In genomic region chr7:149214020-149214720, GRCh38 we compare ENCODE assay signal across 20 cellular contexts. TPM values are rescaled to one million over a fixed set of nuclear protein-coding genes. Genes with fewer than 3 reads are reported as not detected.
DNase-seq lines count a peak whose midpoint lies in the region; ATAC-seq and TF ChIP-seq lines count a peak whose summit lies in the region.
"Had no signal": no experiment of that assay in that cellular context is flagged by ENCODE, and none has a peak within 500 bp of the region (broad histone marks: within the 10 kb centered on the region; RNA-seq: fewer than 3 reads in every experiment).

No MANE protein-coding gene starts in this region.

- peaks cover 12% of the 10 kb centered on the region; the same call in 1 of the 2 replicates for H3F3A ChIP-seq in GM23248 (ENCODE audit: insufficient read depth)

- no peak for DNase-seq in Caco-2
- peak; percentile 30 for DNase-seq in SK-MEL-5 (ENCODE audit: low read depth, low spot score)
- DNase-seq in fibroblast of gingiva (ENCODE audit: low read depth), result peak; percentile 37
- DNase-seq in medulla oblongata (ENCODE audit: extremely low spot score), result peak; percentile 11
- no peak for DNase-seq in GM23248
- DNase-seq in DMS53 treated with DMSO at 0.1 percent for 48 hours (lab: John Stamatoyannopoulos, UW; ENCODE audit: unreplicated experiment), result no peak
- no peak for DNase-seq in activated T-helper 1 cell treated with anti-CD3 and anti-CD28 coated beads, Interleukin-12 subunit alpha, Interleukin-12 subunit beta, Interleukin-2, Interleukin-4 antibody, amounts not matched to agents 30 ng/mL and 10 ng/mL and 1 ng/mL, durations not matched to agents 14 hours and 24 hours and 36 hours (ENCODE audit: low spot score)
- DNase-seq: CD8-positive, alpha-beta memory T cell; DND-41; H7; Kasumi-1; MG63; NCI-H1048; NCI-H1436; NCI-H1930; NCI-H526; PC-9 had no signal

- no peaks in the 10 kb centered on the region for H3K9me2 ChIP-seq in GM23248 (ENCODE audit: insufficient read depth)

- no peaks in the 10 kb centered on the region for H3K9me3 Mint-ChIP-seq in Caco-2 (ENCODE audit: unreplicated experiment)
- H3K9me3 Mint-ChIP-seq in activated T-helper 1 cell treated with anti-CD3 and anti-CD28 coated beads, Interleukin-12 subunit alpha, Interleukin-12 subunit beta, Interleukin-2, Interleukin-4 antibody, amounts not matched to agents 30 ng/mL and 10 ng/mL and 1 ng/mL, durations not matched to agents 14 hours and 24 hours and 36 hours, result no peaks in the 10 kb centered on the region
- H3K9me3 Mint-ChIP-seq: CD8-positive, alpha-beta memory T cell; IgD-negative memory B cell had no signal

- no peak overlapping the region for H3K4me3 Mint-ChIP-seq in Caco-2 (ENCODE audit: unreplicated experiment)
- no peak overlapping the region for H3K4me3 Mint-ChIP-seq in activated T-helper 1 cell treated with anti-CD3 and anti-CD28 coated beads, Interleukin-12 subunit alpha, Interleukin-12 subunit beta, Interleukin-2, Interleukin-4 antibody, amounts not matched to agents 30 ng/mL and 10 ng/mL and 1 ng/mL, durations not matched to agents 14 hours and 24 hours and 36 hours
- H3K4me3 Mint-ChIP-seq: IgD-negative memory B cell had no signal

- H2AFZ ChIP-seq in GM23248, result no peak overlapping the region
- H2AFZ ChIP-seq: PC-9 had no signal

- H3K27ac Mint-ChIP-seq in Caco-2 (ENCODE audit: unreplicated experiment), result peak overlapping the region; percentile 22
- H3K27ac Mint-ChIP-seq in activated T-helper 1 cell treated with anti-CD3 and anti-CD28 coated beads, Interleukin-12 subunit alpha, Interleukin-12 subunit beta, Interleukin-2, Interleukin-4 antibody, amounts not matched to agents 30 ng/mL and 10 ng/mL and 1 ng/mL, durations not matched to agents 14 hours and 24 hours and 36 hours, result no peak overlapping the region
- H3K27ac Mint-ChIP-seq: IgD-negative memory B cell had no signal

- H3K4me1 Mint-ChIP-seq in Caco-2 (ENCODE audit: low read depth, unreplicated experiment), result no peaks in the 10 kb centered on the region
- H3K4me1 Mint-ChIP-seq in activated T-helper 1 cell treated with anti-CD3 and anti-CD28 coated beads, Interleukin-12 subunit alpha, Interleukin-12 subunit beta, Interleukin-2, Interleukin-4 antibody, amounts not matched to agents 30 ng/mL and 10 ng/mL and 1 ng/mL, durations not matched to agents 14 hours and 24 hours and 36 hours (ENCODE audit: low read depth), result peaks cover 12% of the 10 kb centered on the region
- H3K4me1 Mint-ChIP-seq: IgD-negative memory B cell had no signal

- no peak for TF ChIP-seq CTCF in Caco-2 (IDR thresholded peaks at IDR 0.05; ENCODE audit: insufficient read depth in 1 of 2, low read depth in 1 of 2, low read length in 1 of 2, severe bottlenecking in 1 of 2, unreplicated experiment in 1 of 2)

- no peak for ATAC-seq in HG03460 (IDR thresholded peaks at IDR 0.05; ENCODE audit: unreplicated experiment)

- no peak overlapping the region for H3K9ac ChIP-seq in GM23248
- H3K9ac ChIP-seq: BLaER1 treated with 17β-estradiol and CSF1 and Interleukin-3, amounts not matched to agents 10 nM and 100 nM had no signal

- in situ Hi-C loops in SK-MEL-5 (cut with HindIII; ENCODE audit: low pct_unique_long_range_greater_than_20kb, low sequenced_read_pairs) (no loop called here), GM23248 (cut with MboI) (no loop called here)

- H3K27ac ChIP-seq in GM23248, result no peak overlapping the region
- H3K27ac ChIP-seq: BLaER1 treated with 17β-estradiol and CSF1 and Interleukin-3, amounts not matched to agents 10 nM and 100 nM; PC-9 had no signal

- H3K79me2 ChIP-seq in GM23248 (ENCODE audit: insufficient read depth), result peaks cover 32% of the 10 kb centered on the region

- peaks cover 96% of the 10 kb centered on the region for H3K36me3 Mint-ChIP-seq in Caco-2 (ENCODE audit: insufficient read depth, unreplicated experiment)
- peaks cover 49% of the 10 kb centered on the region for H3K36me3 Mint-ChIP-seq in activated T-helper 1 cell treated with anti-CD3 and anti-CD28 coated beads, Interleukin-12 subunit alpha, Interleukin-12 subunit beta, Interleukin-2, Interleukin-4 antibody, amounts not matched to agents 30 ng/mL and 10 ng/mL and 1 ng/mL, durations not matched to agents 14 hours and 24 hours and 36 hours (ENCODE audit: low read depth)

- H3K9me3 ChIP-seq in Caco-2, result no peaks in the 10 kb centered on the region
- no peaks in the 10 kb centered on the region for H3K9me3 ChIP-seq in GM23248 (ENCODE audit: low read depth)
- H3K9me3 ChIP-seq: BLaER1 treated with 17β-estradiol and CSF1 and Interleukin-3, amounts not matched to agents 10 nM and 100 nM; MG63 had no signal

- CTCF ChIA-PET in Caco-2 (lab: Charles Lee), result no interaction called here

- no peak overlapping the region for H3K4me2 ChIP-seq in GM23248 (ENCODE audit: unreplicated experiment)
- H3K4me2 ChIP-seq: BLaER1 treated with 17β-estradiol and CSF1 and Interleukin-3, amounts not matched to agents 10 nM and 100 nM; PC-9 had no signal

- H3K4me3 ChIP-seq in Caco-2 (ENCODE audit: low read depth, low read length) (no peak overlapping the region), GM23248 (no peak overlapping the region)
- H3K4me3 ChIP-seq: BLaER1 treated with 17β-estradiol and CSF1 and Interleukin-3, amounts not matched to agents 10 nM and 100 nM; MG63; PC-9 had no signal

- WGBS in GM23248 (ENCODE audit: low coverage in 1 of 2, low lambda C conversion rate in 2 of 2, missing lambda C conversion rate in 2 of 2), 2 experiments, result 41 to 47% methylated on average over 6 to 7 of the region's 7 CpGs

- H3K4me1 ChIP-seq in Caco-2 (peaks cover 7% of the 10 kb centered on the region; the same call in 1 of the 2 replicates), GM23248 (ENCODE audit: insufficient read depth) (peaks cover 14% of the 10 kb centered on the region)
- H3K4me1 ChIP-seq: BLaER1 treated with 17β-estradiol and CSF1 and Interleukin-3, amounts not matched to agents 10 nM and 100 nM had no signal

- BruUV-seq in Caco-2 (replicated peaks; lab: Mats Ljungman, UMichigan), result no TSS peak

- intact Hi-C loops in Caco-2 (cut with micrococcal nuclease; ENCODE audit: unreplicated experiment), result no loop called here
- intact Hi-C loops in activated T-helper 1 cell treated with anti-CD3 and anti-CD28 coated beads, Interleukin-12 subunit alpha, Interleukin-12 subunit beta, Interleukin-2, Interleukin-4 antibody, amounts not matched to agents 30 ng/mL and 10 ng/mL and 1 ng/mL, durations not matched to agents 14 hours and 24 hours and 36 hours (cut with micrococcal nuclease), result no loop called here

- H3K27me3 ChIP-seq in Caco-2 (replicated peaks; ENCODE audit: control insufficient read depth, insufficient read depth, low read length), result no peaks in the 10 kb centered on the region
- H3K27me3 ChIP-seq in GM23248 (replicated peaks; ENCODE audit: insufficient read depth), result no peaks in the 10 kb centered on the region
- H3K27me3 ChIP-seq: BLaER1 treated with 17β-estradiol and CSF1 and Interleukin-3, amounts not matched to agents 10 nM and 100 nM; MG63 had no signal

- H3K27me3 Mint-ChIP-seq in Caco-2 (ENCODE audit: insufficient read depth, unreplicated experiment), result no peaks in the 10 kb centered on the region
- H3K27me3 Mint-ChIP-seq in activated T-helper 1 cell treated with anti-CD3 and anti-CD28 coated beads, Interleukin-12 subunit alpha, Interleukin-12 subunit beta, Interleukin-2, Interleukin-4 antibody, amounts not matched to agents 30 ng/mL and 10 ng/mL and 1 ng/mL, durations not matched to agents 14 hours and 24 hours and 36 hours (ENCODE audit: insufficient read depth), result no peaks in the 10 kb centered on the region
- H3K27me3 Mint-ChIP-seq: CD8-positive, alpha-beta memory T cell; IgD-negative memory B cell had no signal

- POLR2A ChIA-PET in Caco-2 (lab: Charles Lee), result interaction anchor here (0.6 kb wide), 1 partner anchor 1834 kb away, joined by 4 read pairs; no protein-coding TSS in a partner anchor

- H4K20me1 ChIP-seq in GM23248 (ENCODE audit: insufficient read depth), result no peaks in the 10 kb centered on the region

- H3K36me3 ChIP-seq in Caco-2 (ENCODE audit: control insufficient read depth, insufficient read depth, low read length), result peaks cover 2% of the 10 kb centered on the region
- peaks cover 66% of the 10 kb centered on the region for H3K36me3 ChIP-seq in GM23248 (ENCODE audit: low read depth)

RNA-seq across cellular contexts. Expression of gene ZNF282, which starts 18.8 kb away (rescaled TPM):
- 35.7 and 44.0 TPM in 2 replicates for total RNA-seq in Caco-2 (2022)
- 22.9 and 24.8 TPM in 2 replicates for total RNA-seq in SK-MEL-5 (2014; rRNA removed; shearing (Covaris generic))
- polyA plus RNA-seq in SK-MEL-5 (2015; cell fraction: cytosol; rRNA removed), result 28.7 and 32.9 TPM in 2 replicates
- polyA plus RNA-seq in SK-MEL-5 (2015; cell fraction: nucleus; rRNA removed), result 34.0 and 48.4 TPM in 2 replicates
- 23.3 and 24.1 TPM in 2 replicates for total RNA-seq in GM23248 (2014; rRNA removed; shearing (Covaris generic))
- polyA plus RNA-seq in GM23248 (2016; fragmentation: Nextera tagmentation; extraction: Ambion mirVana), result 2.4 and 2.8 TPM in 2 replicates
- total RNA-seq in activated T-helper 1 cell treated with anti-CD3 and anti-CD28 coated beads, Interleukin-12 subunit alpha, Interleukin-12 subunit beta, Interleukin-2, Interleukin-4 antibody, amounts not matched to agents 30 ng/mL and 10 ng/mL and 1 ng/mL, durations not matched to agents 14 hours and 24 hours and 36 hours, result 49.4 and 55.8 TPM in 2 replicates

RNA-seq across cellular contexts. Expression of gene ZNF212, which starts 25.3 kb away (rescaled TPM):
- total RNA-seq in Caco-2 (2022), result 15.9 and 18.6 TPM in 2 replicates
- 6.5 and 6.8 TPM in 2 replicates for total RNA-seq in SK-MEL-5 (2014; rRNA removed; shearing (Covaris generic))
- polyA plus RNA-seq in SK-MEL-5 (2015; cell fraction: cytosol; rRNA removed), result 11.1 and 13.6 TPM in 2 replicates
- polyA plus RNA-seq in SK-MEL-5 (2015; cell fraction: nucleus; rRNA removed), result 18.3 and 19.0 TPM in 2 replicates
- 4.1 and 9.4 TPM in 2 replicates for total RNA-seq in GM23248 (2014; rRNA removed; shearing (Covaris generic))
- polyA plus RNA-seq in GM23248 (2016; fragmentation: Nextera tagmentation; extraction: Ambion mirVana), result 5.3 and 7.1 TPM in 2 replicates
- 15.0 and 17.8 TPM in 2 replicates for total RNA-seq in activated T-helper 1 cell treated with anti-CD3 and anti-CD28 coated beads, Interleukin-12 subunit alpha, Interleukin-12 subunit beta, Interleukin-2, Interleukin-4 antibody, amounts not matched to agents 30 ng/mL and 10 ng/mL and 1 ng/mL, durations not matched to agents 14 hours and 24 hours and 36 hours

RNA-seq across cellular contexts. Expression of gene ZNF783, which starts 47.8 kb away (rescaled TPM):
- 26.1 and 27.3 TPM in 2 replicates for total RNA-seq in Caco-2 (2022)
- 4.4 and 4.8 TPM in 2 replicates for total RNA-seq in SK-MEL-5 (2014; rRNA removed; shearing (Covaris generic))
- polyA plus RNA-seq in SK-MEL-5 (2015; cell fraction: cytosol; rRNA removed), result 5.8 and 8.4 TPM in 2 replicates
- polyA plus RNA-seq in SK-MEL-5 (2015; cell fraction: nucleus; rRNA removed), result 34.4 and 42.2 TPM in 2 replicates
- total RNA-seq in GM23248 (2014; rRNA removed; shearing (Covaris generic)), result 8.6 and 11.3 TPM in 2 replicates
- polyA plus RNA-seq in GM23248 (2016; fragmentation: Nextera tagmentation; extraction: Ambion mirVana), result 3.5 and 3.6 TPM in 2 replicates
- total RNA-seq in activated T-helper 1 cell treated with anti-CD3 and anti-CD28 coated beads, Interleukin-12 subunit alpha, Interleukin-12 subunit beta, Interleukin-2, Interleukin-4 antibody, amounts not matched to agents 30 ng/mL and 10 ng/mL and 1 ng/mL, durations not matched to agents 14 hours and 24 hours and 36 hours, result 24.1 and 25.6 TPM in 2 replicates

Comparison
In these comparisons a context has a peak if more than half of its experiments do, and no peak if none do; other contexts are left out.
1. DNase-seq: peak in SK-MEL-5 (single experiment), fibroblast of gingiva (single experiment) and medulla oblongata (single experiment); none in Caco-2 (0 of 2), GM23248 (single experiment), DMS53 treated with DMSO at 0.1 percent for 48 hours (single experiment) and activated T-helper 1 cell treated with anti-CD3 and anti-CD28 coated beads, Interleukin-12 subunit alpha, Interleukin-12 subunit beta, Interleukin-2, Interleukin-4 antibody, amounts not matched to agents 30 ng/mL and 10 ng/mL and 1 ng/mL, durations not matched to agents 14 hours and 24 hours and 36 hours (single experiment).